Comparison of ENCODE assay signal across 7 cellular contexts in genomic region chr4:107913283-107913899, GRCh38. TPM values are rescaled to one million over a fixed set of nuclear protein-coding genes. Genes with fewer than 3 reads are reported as not detected.
DNase-seq lines count a peak whose midpoint lies in the region; ATAC-seq, FAIRE-seq and TF ChIP-seq lines count a peak whose summit lies in the region.

No MANE protein-coding gene starts in this region.

- peak; percentile 25 for FAIRE-seq in D721Med (lab: Jason Lieb, UNC)

- no peaks in the 10 kb centered on the region for H3K36me3 Mint-ChIP-seq in activated T-helper 1 cell treated with anti-CD3 and anti-CD28 coated beads, Interleukin-12 subunit alpha, Interleukin-12 subunit beta, Interleukin-2, Interleukin-4 antibody, amounts not matched to agents 30 ng/mL and 10 ng/mL and 1 ng/mL, durations not matched to agents 14 hours and 24 hours and 36 hours (ENCODE audit: low read depth)

- no peaks in the 10 kb centered on the region for H3K36me3 ChIP-seq in cardiac muscle cell

- H3K4me1 ChIP-seq in cardiac muscle cell (ENCODE audit: low read depth) = no peaks in the 10 kb centered on the region

- no peaks in the 10 kb centered on the region for H3K4me1 Mint-ChIP-seq in activated T-helper 1 cell treated with anti-CD3 and anti-CD28 coated beads, Interleukin-12 subunit alpha, Interleukin-12 subunit beta, Interleukin-2, Interleukin-4 antibody, amounts not matched to agents 30 ng/mL and 10 ng/mL and 1 ng/mL, durations not matched to agents 14 hours and 24 hours and 36 hours (ENCODE audit: low read depth)

- H3K9me3 ChIP-seq in cardiac muscle cell (ENCODE audit: low read depth) = no peaks in the 10 kb centered on the region

- H3K4me3 Mint-ChIP-seq in activated T-helper 1 cell treated with anti-CD3 and anti-CD28 coated beads, Interleukin-12 subunit alpha, Interleukin-12 subunit beta, Interleukin-2, Interleukin-4 antibody, amounts not matched to agents 30 ng/mL and 10 ng/mL and 1 ng/mL, durations not matched to agents 14 hours and 24 hours and 36 hours = no peak overlapping the region

- H3K4me3 ChIP-seq in cardiac muscle cell = no peak overlapping the region

- H3K27me3 ChIP-seq in cardiac muscle cell = no peaks in the 10 kb centered on the region

- H3K27me3 Mint-ChIP-seq in activated T-helper 1 cell treated with anti-CD3 and anti-CD28 coated beads, Interleukin-12 subunit alpha, Interleukin-12 subunit beta, Interleukin-2, Interleukin-4 antibody, amounts not matched to agents 30 ng/mL and 10 ng/mL and 1 ng/mL, durations not matched to agents 14 hours and 24 hours and 36 hours (ENCODE audit: insufficient read depth) = peaks cover 8% of the 10 kb centered on the region

- ATAC-seq in GM18517 (IDR thresholded peaks at IDR 0.05; ENCODE audit: unreplicated experiment) (peak; percentile 95), HG02973 (IDR thresholded peaks at IDR 0.05; ENCODE audit: unreplicated experiment) (peak; percentile 90)

- no peak overlapping the region for H3K27ac ChIP-seq in cardiac muscle cell

- peak; percentile 87 for TF ChIP-seq CTCF in D721Med (IDR thresholded peaks at IDR 0.05; ENCODE audit: insufficient read depth, missing control alignments)
- peak; percentile 57 for TF ChIP-seq CTCF in cardiac muscle cell (IDR thresholded peaks at IDR 0.05; ENCODE audit: low read depth, low read length)

- intact Hi-C loops in activated T-helper 1 cell treated with anti-CD3 and anti-CD28 coated beads, Interleukin-12 subunit alpha, Interleukin-12 subunit beta, Interleukin-2, Interleukin-4 antibody, amounts not matched to agents 30 ng/mL and 10 ng/mL and 1 ng/mL, durations not matched to agents 14 hours and 24 hours and 36 hours (cut with micrococcal nuclease) = loop anchor here (1.0 to 5.0 kb wide), 2 partner anchors 91 to 155 kb away; partner anchors contain the start of gene SGMS2

- no peaks in the 10 kb centered on the region for H3K9me3 Mint-ChIP-seq in activated T-helper 1 cell treated with anti-CD3 and anti-CD28 coated beads, Interleukin-12 subunit alpha, Interleukin-12 subunit beta, Interleukin-2, Interleukin-4 antibody, amounts not matched to agents 30 ng/mL and 10 ng/mL and 1 ng/mL, durations not matched to agents 14 hours and 24 hours and 36 hours

- DNase-seq in D721Med (ENCODE audit: insufficient read length, low spot score) = no peak
- peak; percentile 4 for DNase-seq in NCI-H2107 (lab: John Stamatoyannopoulos, UW)
- peak; percentile 26 for DNase-seq in activated T-helper 1 cell treated with anti-CD3 and anti-CD28 coated beads, Interleukin-12 subunit alpha, Interleukin-12 subunit beta, Interleukin-2, Interleukin-4 antibody, amounts not matched to agents 30 ng/mL and 10 ng/mL and 1 ng/mL, durations not matched to agents 14 hours and 24 hours and 36 hours (ENCODE audit: low spot score)
- DNase-seq in cardiac muscle cell (ENCODE audit: low read depth in 1 of 2, low spot score in 1 of 2) = peak; percentile 76 to 88
- peak; percentile 29 for DNase-seq in pulmonary artery endothelial cell (ENCODE audit: low read depth, low spot score)

- H3K27ac Mint-ChIP-seq in activated T-helper 1 cell treated with anti-CD3 and anti-CD28 coated beads, Interleukin-12 subunit alpha, Interleukin-12 subunit beta, Interleukin-2, Interleukin-4 antibody, amounts not matched to agents 30 ng/mL and 10 ng/mL and 1 ng/mL, durations not matched to agents 14 hours and 24 hours and 36 hours = no peak overlapping the region

RNA-seq across cellular contexts. Expression of gene CYP2U1, which starts 18.0 kb away (rescaled TPM):
- total RNA-seq in activated T-helper 1 cell treated with anti-CD3 and anti-CD28 coated beads, Interleukin-12 subunit alpha, Interleukin-12 subunit beta, Interleukin-2, Interleukin-4 antibody, amounts not matched to agents 30 ng/mL and 10 ng/mL and 1 ng/mL, durations not matched to agents 14 hours and 24 hours and 36 hours = 1.1 and 1.5 TPM in 2 replicates
- total RNA-seq in cardiac muscle cell (4.7 and 7.0 TPM in 2 replicates), pulmonary artery endothelial cell (4.9 and 14.5 TPM in 2 replicates)
- polyA plus RNA-seq in cardiac muscle cell = 2.5 and 2.7 TPM in 2 replicates
